Comparison of ENCODE assay signal across 11 cellular contexts in the genomic region with DNA sequence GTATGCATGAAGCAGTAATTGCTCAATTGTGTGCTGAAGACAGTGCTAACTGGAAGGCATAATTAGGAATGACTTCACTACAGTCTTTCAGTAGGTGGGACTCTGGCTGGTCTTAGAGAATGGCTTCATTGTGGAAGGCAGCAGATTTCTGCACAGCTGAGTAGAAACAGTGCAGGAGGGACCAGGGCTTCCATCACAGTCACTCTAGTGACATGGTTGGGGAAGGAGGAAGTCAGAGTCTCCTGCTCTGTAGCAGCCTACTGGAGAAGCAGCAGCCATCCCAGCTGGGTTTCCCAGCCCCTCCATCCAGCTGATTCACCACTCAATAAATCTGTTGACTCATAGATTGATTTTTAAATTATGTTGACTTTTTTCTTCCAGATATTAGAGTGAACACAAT.
"Had no signal": no experiment of that assay in that cellular context is flagged by ENCODE, and none has a peak within 500 bp of the region (broad histone marks: within the 10 kb centered on the region; RNA-seq: fewer than 3 reads in every experiment).

No MANE protein-coding gene starts in this region.

- H3K4me3 Mint-ChIP-seq: activated CD4-positive, alpha-beta T cell treated with anti-CD3 and anti-CD28 coated beads for 36 hours; activated naive CD8-positive, alpha-beta T cell; mesothelial cell of epicardium; stimulated activated naive CD8-positive, alpha-beta T cell treated with anti-CD3 and anti-CD28 coated beads, Interleukin-15, Interleukin-2, amounts not matched to agents 100 ng/mL and 50 ng/mL, for 24 hours had no signal

- DNase-seq: effector memory CD4-positive, alpha-beta T cell; lower lobe of right lung had no signal

- H3K4me1 Mint-ChIP-seq: activated CD4-positive, alpha-beta T cell treated with anti-CD3 and anti-CD28 coated beads for 36 hours had no signal

- H3K9me3 Mint-ChIP-seq: stimulated activated naive CD8-positive, alpha-beta T cell treated with anti-CD3 and anti-CD28 coated beads, Interleukin-15, Interleukin-2, amounts not matched to agents 100 ng/mL and 50 ng/mL, for 24 hours had no signal

- H3K36me3 Mint-ChIP-seq: activated naive CD8-positive, alpha-beta T cell; mesothelial cell of epicardium had no signal

- H3K27ac Mint-ChIP-seq: activated CD4-positive, alpha-beta T cell treated with anti-CD3 and anti-CD28 coated beads for 36 hours; activated naive CD8-positive, alpha-beta T cell; mesothelial cell of epicardium; stimulated activated naive CD8-positive, alpha-beta T cell treated with anti-CD3 and anti-CD28 coated beads, Interleukin-15, Interleukin-2, amounts not matched to agents 100 ng/mL and 50 ng/mL, for 24 hours had no signal

- H3K4me3 ChIP-seq: esophagus muscularis mucosa, lower lobe of right lung, prostate gland, skin epidermis, tibial nerve, vagina had no signal
